ENCODE assay signal across 19 cellular contexts in genomic region chr12:116183741-116184141, GRCh38.
DNase-seq lines count a peak whose midpoint lies in the region; ATAC-seq, FAIRE-seq and TF ChIP-seq lines count a peak whose summit lies in the region.
"Had no signal": no experiment of that assay in that cellular context is flagged by ENCODE, and none has a peak within 500 bp of the region (broad histone marks: within the 10 kb centered on the region; RNA-seq: fewer than 3 reads in every experiment).

No MANE protein-coding gene starts in this region.

- FAIRE-seq in H54 (lab: Jason Lieb, UNC) = peak; percentile 68
- FAIRE-seq: RCC 7860 had no signal

- H3K4me1 Mint-ChIP-seq in CD14-positive monocyte (peaks cover 74% of the 10 kb centered on the region), nephron progenitor cell (peaks cover 36% of the 10 kb centered on the region)
- H3K4me1 Mint-ChIP-seq in stimulated activated memory B cell treated with anti-CD40 and anti-IgM and Interleukin-4, amounts not matched to agents 10 μg/mL and 1 μg/mL and 100 μg/mL, for 72 hours = peaks cover 52% of the 10 kb centered on the region

- intact Hi-C loops in CD14-positive monocyte (cut with micrococcal nuclease) = no loop called here

- no peak for ATAC-seq in stimulated activated memory B cell treated with anti-CD40 and anti-IgM and Interleukin-4, amounts not matched to agents 10 μg/mL and 1 μg/mL and 100 μg/mL, for 72 hours
- ATAC-seq in HG03521 (IDR thresholded peaks at IDR 0.05; ENCODE audit: unreplicated experiment) = no peak
- ATAC-seq: esophagus mucosa, sciatic nerve had no signal

- no peaks in the 10 kb centered on the region for H3K9me3 ChIP-seq in adipocyte (ENCODE audit: control insufficient read depth, low read length)
- H3K9me3 ChIP-seq: breast epithelium, left ventricle myocardium inferior had no signal

- H3K27me3 Mint-ChIP-seq in CD14-positive monocyte (ENCODE audit: low read depth in 3 of 3) = peaks cover 0 to 2% (median 0%) of the 10 kb centered on the region in 3 donors
- no peaks in the 10 kb centered on the region for H3K27me3 Mint-ChIP-seq in stimulated activated memory B cell treated with anti-CD40 and anti-IgM and Interleukin-4, amounts not matched to agents 10 μg/mL and 1 μg/mL and 100 μg/mL, for 72 hours
- H3K27me3 Mint-ChIP-seq in nephron progenitor cell (ENCODE audit: low read depth, poor library complexity) = no peaks in the 10 kb centered on the region
- H3K27me3 Mint-ChIP-seq: activated CD4-positive, alpha-beta T cell treated with anti-CD3 and anti-CD28 coated beads, Interleukin-2, amount 10 ng/mL, durations not matched to agents 7 days and 5 days; stimulated activated naive CD8-positive, alpha-beta T cell treated with anti-CD3 and anti-CD28 coated beads, Interleukin-15, Interleukin-2, amounts not matched to agents 100 ng/mL and 50 ng/mL, for 24 hours; type B pancreatic cell had no signal

- peaks cover 59% of the 10 kb centered on the region for H3K4me1 ChIP-seq in adipocyte (ENCODE audit: control insufficient read depth, insufficient read depth, low read length)

- H3K36me3 ChIP-seq in adipocyte (ENCODE audit: control insufficient read depth, insufficient read depth, low read length, severe bottlenecking) = no peaks in the 10 kb centered on the region
- H3K36me3 ChIP-seq: breast epithelium, left ventricle myocardium inferior had no signal

- H3K4me3 Mint-ChIP-seq in CD14-positive monocyte = no peak overlapping the region
- H3K4me3 Mint-ChIP-seq in stimulated activated memory B cell treated with anti-CD40 and anti-IgM and Interleukin-4, amounts not matched to agents 10 μg/mL and 1 μg/mL and 100 μg/mL, for 72 hours = no peak overlapping the region
- H3K4me3 Mint-ChIP-seq in nephron progenitor cell = no peak overlapping the region
- H3K4me3 Mint-ChIP-seq: activated CD4-positive, alpha-beta T cell treated with anti-CD3 and anti-CD28 coated beads, Interleukin-2, amount 10 ng/mL, durations not matched to agents 7 days and 5 days; stimulated activated naive CD8-positive, alpha-beta T cell treated with anti-CD3 and anti-CD28 coated beads, Interleukin-15, Interleukin-2, amounts not matched to agents 100 ng/mL and 50 ng/mL, for 24 hours; type B pancreatic cell had no signal

- H3K36me3 Mint-ChIP-seq in CD14-positive monocyte (peaks cover 0 to 8% of the 10 kb centered on the region in 2 donors), nephron progenitor cell (ENCODE audit: low read depth) (no peaks in the 10 kb centered on the region)
- no peaks in the 10 kb centered on the region for H3K36me3 Mint-ChIP-seq in stimulated activated memory B cell treated with anti-CD40 and anti-IgM and Interleukin-4, amounts not matched to agents 10 μg/mL and 1 μg/mL and 100 μg/mL, for 72 hours
- H3K36me3 Mint-ChIP-seq: type B pancreatic cell had no signal

- H3K4me3 ChIP-seq in adipocyte (ENCODE audit: low read length) = no peak overlapping the region
- H3K4me3 ChIP-seq: breast epithelium, left ventricle myocardium inferior had no signal

- DNase-seq in CD14-positive monocyte (ENCODE audit: low spot score) = no peak
- no peak for DNase-seq in H54 (ENCODE audit: insufficient read length, low spot score)
- DNase-seq in adipocyte (ENCODE audit: low read depth) = peak; percentile 29
- DNase-seq in foreskin melanocyte = peak; percentile 43
- DNase-seq in dedifferentiated amniotic fluid mesenchymal stem cell (ENCODE audit: extremely low spot score) = no peak
- no peak for DNase-seq in nephron progenitor cell
- DNase-seq: activated CD4-positive, alpha-beta T cell treated with anti-CD3 and anti-CD28 coated beads, Interleukin-2, amount 10 ng/mL, durations not matched to agents 7 days and 5 days; activated naive CD4-positive, alpha-beta T cell treated with anti-CD3 and anti-CD28 coated beads, Interleukin-2, amount 50 U/mL, for 16 hours; head of caudate nucleus; left ventricle myocardium inferior; NCI-H774 had no signal

- TF ChIP-seq CTCF in CD14-positive monocyte (IDR thresholded peaks at IDR 0.05) (no peak), nephron progenitor cell (IDR thresholded peaks at IDR 0.05) (no peak)

- no peak for TF ChIP-seq POLR2A in H54 (IDR thresholded peaks at IDR 0.05; ENCODE audit: low read depth, low read length)

- H3K27ac Mint-ChIP-seq in CD14-positive monocyte = peak overlapping the region in 6 of 7 donors; percentile 18 to 85 (median 57)
- H3K27ac Mint-ChIP-seq in stimulated activated memory B cell treated with anti-CD40 and anti-IgM and Interleukin-4, amounts not matched to agents 10 μg/mL and 1 μg/mL and 100 μg/mL, for 72 hours = no peak overlapping the region
- no peak overlapping the region for H3K27ac Mint-ChIP-seq in nephron progenitor cell
- H3K27ac Mint-ChIP-seq: activated CD4-positive, alpha-beta T cell treated with anti-CD3 and anti-CD28 coated beads, Interleukin-2, amount 10 ng/mL, durations not matched to agents 7 days and 5 days; stimulated activated naive CD8-positive, alpha-beta T cell treated with anti-CD3 and anti-CD28 coated beads, Interleukin-15, Interleukin-2, amounts not matched to agents 100 ng/mL and 50 ng/mL, for 24 hours; type B pancreatic cell had no signal

- no peak overlapping the region for H3K9ac ChIP-seq in adipocyte (ENCODE audit: low read length)

- H3K27me3 ChIP-seq in adipocyte (replicated peaks; ENCODE audit: control insufficient read depth, insufficient read depth, low read length) = no peaks in the 10 kb centered on the region
- H3K27me3 ChIP-seq: breast epithelium had no signal

- no peaks in the 10 kb centered on the region for H3K9me3 Mint-ChIP-seq in CD14-positive monocyte
- H3K9me3 Mint-ChIP-seq in stimulated activated memory B cell treated with anti-CD40 and anti-IgM and Interleukin-4, amounts not matched to agents 10 μg/mL and 1 μg/mL and 100 μg/mL, for 72 hours = no peaks in the 10 kb centered on the region
- no peaks in the 10 kb centered on the region for H3K9me3 Mint-ChIP-seq in nephron progenitor cell
- H3K9me3 Mint-ChIP-seq: activated CD4-positive, alpha-beta T cell treated with anti-CD3 and anti-CD28 coated beads, Interleukin-2, amount 10 ng/mL, durations not matched to agents 7 days and 5 days; stimulated activated naive CD8-positive, alpha-beta T cell treated with anti-CD3 and anti-CD28 coated beads, Interleukin-15, Interleukin-2, amounts not matched to agents 100 ng/mL and 50 ng/mL, for 24 hours; type B pancreatic cell had no signal

Comparison
In these comparisons a context has a peak if more than half of its experiments do, and no peak if none do; other contexts are left out.
1. DNase-seq: peak in adipocyte (single experiment) and foreskin melanocyte (single experiment); none in CD14-positive monocyte (single experiment), H54 (single experiment), dedifferentiated amniotic fluid mesenchymal stem cell (single experiment) and nephron progenitor cell (single experiment).
2. H3K27ac Mint-ChIP-seq: peak in CD14-positive monocyte (6 of 7); none in stimulated activated memory B cell treated with anti-CD40 and anti-IgM and Interleukin-4, amounts not matched to agents 10 μg/mL and 1 μg/mL and 100 μg/mL, for 72 hours (single experiment) and nephron progenitor cell (single experiment).